30 cellular contexts compared by ENCODE assay signal in the genomic region with DNA sequence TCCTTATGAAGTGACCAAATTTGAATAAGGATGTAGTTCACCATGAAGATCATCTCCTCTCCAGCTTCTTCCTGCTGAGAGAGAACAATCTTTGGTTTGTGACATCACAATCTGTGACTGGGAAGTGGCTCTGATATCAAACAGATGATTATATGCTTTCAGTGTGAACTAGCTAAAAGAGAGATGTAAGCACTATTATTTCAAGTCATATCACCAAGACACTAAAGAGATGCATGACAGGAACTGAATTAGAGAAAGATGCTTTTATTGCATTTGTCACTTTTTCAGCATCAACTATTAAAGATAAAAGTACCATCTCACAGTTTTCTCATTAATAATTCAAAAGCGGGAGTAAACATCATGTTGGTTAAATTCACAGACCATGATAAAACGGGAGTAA. TPM values are rescaled to one million over a fixed set of nuclear protein-coding genes. Genes with fewer than 3 reads are reported as not detected.
"Had no signal": no experiment of that assay in that cellular context is flagged by ENCODE, and none has a peak within 500 bp of the region (broad histone marks: within the 10 kb centered on the region; RNA-seq: fewer than 3 reads in every experiment).

No MANE protein-coding gene starts in this region.

- H3K9me3 ChIP-seq: breast epithelium, MG63 had no signal

- H3K27ac ChIP-seq: breast epithelium, VCaP had no signal

- H3K36me3 ChIP-seq: breast epithelium, MG63 had no signal

- ATAC-seq: activated T-cell treated with anti-CD3 and anti-CD28 coated beads, Interleukin-2, amount 50 U/mL, for 4 hours; Panc1; Right ventricle myocardium inferior; SK-N-SH treated with all-trans-retinoic acid at 6 μM for 48 hours had no signal

- H3K27me3 ChIP-seq: breast epithelium, MG63 had no signal

- H3K4me1 ChIP-seq: breast epithelium had no signal

- H3K4me3 ChIP-seq: breast epithelium, MG63 had no signal

- DNase-seq: activated CD4-positive, alpha-beta memory T cell treated with anti-CD3 and anti-CD28 coated beads for 36 hours; activated CD4-positive, alpha-beta T cell treated with anti-CD3 and anti-CD28 coated beads, Interleukin-2, amount 10 ng/mL, durations not matched to agents 7 days and 5 days; activated CD4-positive, CD25-positive, alpha-beta regulatory T cell; activated CD8-positive, alpha-beta memory T cell treated with anti-CD3 and anti-CD28 coated beads for 24 hours; activated effector memory CD4-positive, alpha-beta T cell treated with anti-CD3 and anti-CD28 coated beads, Interleukin-2, amount 50 U/mL, for 16 hours; activated naive CD4-positive, alpha-beta T cell treated with Interleukin-2 at 50 U/mL for 16 hours; activated T-cell treated with anti-CD3 and anti-CD28 coated beads, Interleukin-2, amount 50 U/mL, for 4 hours; amygdala; caudate nucleus; MG63; MV-4-11; NCI-H1092 treated with DMSO at 0.1 percent for 48 hours; NCI-H1417 treated with DMSO at 0.1 percent for 48 hours; NCI-H1694; NCI-H2029; NCI-H2107; NCI-H2171 treated with DMSO at 0.1 percent for 48 hours; NCI-H446; NCI-H524; NCI-H774; NK-92 treated with Interleukin-12 subunit alpha and Interleukin-12 subunit beta, amount 100 ng/mL, for 24 hours; OCI-M1; RPMI8226; SW 1271 had no signal

RNA-seq across cellular contexts. Expression of a gene that starts 3.5 kb away (rescaled TPM):
- total RNA-seq: activated CD4-positive, alpha-beta memory T cell treated with anti-CD3 and anti-CD28 coated beads for 36 hours; activated CD4-positive, alpha-beta T cell treated with anti-CD3 and anti-CD28 coated beads, Interleukin-2, amount 10 ng/mL, durations not matched to agents 7 days and 5 days; breast epithelium; Right ventricle myocardium inferior; T-helper 1 cell treated with Interleukin-12 subunit alpha and Interleukin-12 subunit beta and Interleukin-4 antibody, amounts not matched to agents 30 ng/mL and 1 ng/mL, for 36 hours had no signal
